ENCODE assay signal across 11 cellular contexts in genomic region chr4:109432203-109432602, GRCh38. TPM values are rescaled to one million over a fixed set of nuclear protein-coding genes. Genes with fewer than 3 reads are reported as not detected.
A peak's percentile ranks its signal among the peaks of the same experiment; 100 is the strongest.
DNase-seq lines count a peak whose midpoint lies in the region; ATAC-seq and TF ChIP-seq lines count a peak whose summit lies in the region.
"Had no signal": no experiment of that assay in that cellular context is flagged by ENCODE, and none has a peak within 500 bp of the region (broad histone marks: within the 10 kb centered on the region; RNA-seq: fewer than 3 reads in every experiment).

No MANE protein-coding gene starts in this region.

- no peaks in the 10 kb centered on the region for H3K9me3 ChIP-seq in heart right ventricle
- H3K9me3 ChIP-seq in lower lobe of right lung: no peaks in the 10 kb centered on the region
- H3K9me3 ChIP-seq in upper lobe of right lung: no peaks in the 10 kb centered on the region

- H3K4me3 ChIP-seq in heart right ventricle (peak overlapping the region in 2 of 10 donors; percentile 86 to 90), lower lobe of right lung (no peak overlapping the region), upper lobe of right lung (peak overlapping the region; percentile 90)

- H3K9me3 Mint-ChIP-seq in activated T-helper 1 cell treated with anti-CD3 and anti-CD28 coated beads, Interleukin-12 subunit alpha, Interleukin-12 subunit beta, Interleukin-2, Interleukin-4 antibody, amounts not matched to agents 30 ng/mL and 10 ng/mL and 1 ng/mL, durations not matched to agents 14 hours and 24 hours and 36 hours: no peaks in the 10 kb centered on the region

- no peaks in the 10 kb centered on the region for H3K27me3 ChIP-seq in heart right ventricle
- H3K27me3 ChIP-seq in lower lobe of right lung (ENCODE audit: low read depth): no peaks in the 10 kb centered on the region
- H3K27me3 ChIP-seq in upper lobe of right lung: no peaks in the 10 kb centered on the region

- H3K36me3 Mint-ChIP-seq in activated T-helper 1 cell treated with anti-CD3 and anti-CD28 coated beads, Interleukin-12 subunit alpha, Interleukin-12 subunit beta, Interleukin-2, Interleukin-4 antibody, amounts not matched to agents 30 ng/mL and 10 ng/mL and 1 ng/mL, durations not matched to agents 14 hours and 24 hours and 36 hours (ENCODE audit: low read depth): peaks cover 14% of the 10 kb centered on the region

- H3K27ac ChIP-seq in heart right ventricle (peak overlapping the region in 7 of 10 donors; percentile 89 to 98 (median 97)), lower lobe of right lung (peak overlapping the region; percentile 94), upper lobe of right lung (peak overlapping the region; percentile 96)

- intact Hi-C loops in heart right ventricle (cut with DNase I) (loop anchor here in 9 of 10 donors (2.0 to 10.0 kb wide), 13 partner anchors 63 to 390 kb away; partner anchors contain the start of genes GAR1 (in 6 of the 9), MCUB (in 4 of the 9) and PLA2G12A (in 1 of the 9)), left ventricle myocardium superior (cut with micrococcal nuclease) (no loop called here), lower lobe of right lung (cut with DNase I) (no loop called here), upper lobe of right lung (cut with DNase I) (no loop called here)
- intact Hi-C loops in activated T-helper 1 cell treated with anti-CD3 and anti-CD28 coated beads, Interleukin-12 subunit alpha, Interleukin-12 subunit beta, Interleukin-2, Interleukin-4 antibody, amounts not matched to agents 30 ng/mL and 10 ng/mL and 1 ng/mL, durations not matched to agents 14 hours and 24 hours and 36 hours (cut with micrococcal nuclease): loop anchor here (2.0 to 5.0 kb wide), 4 partner anchors 43 to 1711 kb away; partner anchors contain the start of gene PAPSS1

- peak overlapping the region; percentile 85 for H3K4me3 Mint-ChIP-seq in activated T-helper 1 cell treated with anti-CD3 and anti-CD28 coated beads, Interleukin-12 subunit alpha, Interleukin-12 subunit beta, Interleukin-2, Interleukin-4 antibody, amounts not matched to agents 30 ng/mL and 10 ng/mL and 1 ng/mL, durations not matched to agents 14 hours and 24 hours and 36 hours

- H3K4me1 Mint-ChIP-seq in activated T-helper 1 cell treated with anti-CD3 and anti-CD28 coated beads, Interleukin-12 subunit alpha, Interleukin-12 subunit beta, Interleukin-2, Interleukin-4 antibody, amounts not matched to agents 30 ng/mL and 10 ng/mL and 1 ng/mL, durations not matched to agents 14 hours and 24 hours and 36 hours (ENCODE audit: low read depth): peaks cover 54% of the 10 kb centered on the region

- ATAC-seq in heart right ventricle (no peak), left ventricle myocardium superior (no peak), lower lobe of right lung (no peak), upper lobe of right lung (no peak)
- ATAC-seq: Panc1 had no signal

- no peaks in the 10 kb centered on the region for H3K27me3 Mint-ChIP-seq in activated T-helper 1 cell treated with anti-CD3 and anti-CD28 coated beads, Interleukin-12 subunit alpha, Interleukin-12 subunit beta, Interleukin-2, Interleukin-4 antibody, amounts not matched to agents 30 ng/mL and 10 ng/mL and 1 ng/mL, durations not matched to agents 14 hours and 24 hours and 36 hours (ENCODE audit: insufficient read depth)

- 84 to 89% methylated on average over 1 of the region's 1 CpG for WGBS in heart right ventricle, 2 donors

- peak overlapping the region; percentile 79 for H3K27ac Mint-ChIP-seq in activated T-helper 1 cell treated with anti-CD3 and anti-CD28 coated beads, Interleukin-12 subunit alpha, Interleukin-12 subunit beta, Interleukin-2, Interleukin-4 antibody, amounts not matched to agents 30 ng/mL and 10 ng/mL and 1 ng/mL, durations not matched to agents 14 hours and 24 hours and 36 hours

- H3K4me1 ChIP-seq in heart right ventricle (peaks cover 5 to 44% (median 38%) of the 10 kb centered on the region in 9 donors), lower lobe of right lung (peaks cover 33% of the 10 kb centered on the region), upper lobe of right lung (peaks cover 23% of the 10 kb centered on the region)

- DNase-seq in heart right ventricle: no peak
- DNase-seq in left ventricle myocardium superior: no peak
- no peak for DNase-seq in activated T-helper 1 cell treated with anti-CD3 and anti-CD28 coated beads, Interleukin-12 subunit alpha, Interleukin-12 subunit beta, Interleukin-2, Interleukin-4 antibody, amounts not matched to agents 30 ng/mL and 10 ng/mL and 1 ng/mL, durations not matched to agents 14 hours and 24 hours and 36 hours (ENCODE audit: low spot score)
- no peak for DNase-seq in lower lobe of right lung
- no peak for DNase-seq in upper lobe of right lung
- DNase-seq in GF-D8 (lab: John Stamatoyannopoulos, UW): no peak
- no peak for DNase-seq in HCEC 1CT
- no peak for DNase-seq in GM20000 (ENCODE audit: low spot score)
- DNase-seq: DMS79; stimulated activated CD4-positive, alpha-beta T cell treated with anti-CD3 and anti-CD28 coated beads, Interleukin-4, amount 100 ng/mL, for 1 hour had no signal

- H3K36me3 ChIP-seq in heart right ventricle (peaks cover 0 to 10% (median 0%) of the 10 kb centered on the region in 9 donors), lower lobe of right lung (peaks cover 9% of the 10 kb centered on the region), upper lobe of right lung (no peaks in the 10 kb centered on the region)

- TF ChIP-seq CTCF in heart right ventricle (IDR thresholded peaks at IDR 0.05) (no peak), lower lobe of right lung (IDR thresholded peaks at IDR 0.05) (no peak), upper lobe of right lung (IDR thresholded peaks at IDR 0.05) (no peak), GM20000 (IDR thresholded peaks at IDR 0.05; ENCODE audit: extremely low read depth, missing control alignments) (no peak)

RNA-seq across cellular contexts. Expression of gene SEC24B, which starts 1.4 kb away (rescaled TPM):
- 10 to 100 TPM; 22.4 to 34.1 (median 29.7) TPM for total RNA-seq in heart right ventricle
- polyA plus RNA-seq in heart right ventricle: 1 to 10 TPM; 7.3 to 7.7 TPM
- 29.3 TPM for total RNA-seq in left ventricle myocardium superior
- 32.5 and 34.0 TPM in 2 replicates for total RNA-seq in activated T-helper 1 cell treated with anti-CD3 and anti-CD28 coated beads, Interleukin-12 subunit alpha, Interleukin-12 subunit beta, Interleukin-2, Interleukin-4 antibody, amounts not matched to agents 30 ng/mL and 10 ng/mL and 1 ng/mL, durations not matched to agents 14 hours and 24 hours and 36 hours
- 35.0 TPM for total RNA-seq in lower lobe of right lung
- total RNA-seq in upper lobe of right lung: 34.6 TPM

Comparison
In these comparisons a context has a peak if more than half of its experiments do, and no peak if none do; other contexts are left out.
1. intact Hi-C loops: an anchor here in heart right ventricle (2.0 to 10.0 kb wide) and activated T-helper 1 cell treated with anti-CD3 and anti-CD28 coated beads, Interleukin-12 subunit alpha, Interleukin-12 subunit beta, Interleukin-2, Interleukin-4 antibody, amounts not matched to agents 30 ng/mL and 10 ng/mL and 1 ng/mL, durations not matched to agents 14 hours and 24 hours and 36 hours (2.0 to 5.0 kb wide); none called in left ventricle myocardium superior, lower lobe of right lung and upper lobe of right lung.